Comparison of ENCODE assay signal across 21 cellular contexts in genomic region chrX:20352935-20353336, GRCh38.
DNase-seq lines count a peak whose midpoint lies in the region; ATAC-seq, FAIRE-seq and TF ChIP-seq lines count a peak whose summit lies in the region.
"Had no signal": no experiment of that assay in that cellular context is flagged by ENCODE, and none has a peak within 500 bp of the region (broad histone marks: within the 10 kb centered on the region; RNA-seq: fewer than 3 reads in every experiment).

No MANE protein-coding gene starts in this region.

- H3K9me3 Mint-ChIP-seq in activated CD4-positive, alpha-beta T cell treated with anti-CD3 and anti-CD28 coated beads for 36 hours (ENCODE audit: low read depth): no peaks in the 10 kb centered on the region
- H3K9me3 Mint-ChIP-seq: activated CD4-positive, alpha-beta T cell treated with anti-CD3 and anti-CD28 coated beads, Interleukin-2, amount 10 ng/mL, durations not matched to agents 24 days and 14 days; activated naive CD4-positive, alpha-beta T cell treated with anti-CD3 and anti-CD28 coated beads, Interleukin-2, amount 10 ng/mL, durations not matched to agents 7 days and 5 days had no signal

- H3K9me3 ChIP-seq in GM12878 (replicated peaks; ENCODE audit: control insufficient read depth, insufficient read depth, low read length): no peaks in the 10 kb centered on the region; the same call in 2 of the 3 replicates
- H3K9me3 ChIP-seq: spleen, tibial nerve had no signal

- SMC1A ChIA-PET in GM12878 (lab: Charles Lee; ENCODE audit: uncharacterized antibody, unreplicated experiment): no interaction called here

- CTCF ChIA-PET in activated CD4-positive, alpha-beta T cell treated with anti-CD3 and anti-CD28 coated beads for 36 hours (lab: Charles Lee): no interaction called here
- CTCF ChIA-PET in GM12878 (lab: Yijun Ruan, JAX): no interaction called here

- peak; percentile 8 for DNase-seq in activated CD4-positive, alpha-beta T cell treated with anti-CD3 and anti-CD28 coated beads for 36 hours
- DNase-seq in activated CD4-positive, alpha-beta T cell treated with anti-CD3 and anti-CD28 coated beads for 48 hours: no peak
- DNase-seq in GM12878 (ENCODE audit: low read depth, low spot score) (peak; percentile 20), NCI-H524 (lab: John Stamatoyannopoulos, UW) (no peak), DMS 273 treated with DMSO at 0.1 percent for 48 hours (lab: John Stamatoyannopoulos, UW) (no peak)
- DNase-seq: 8988T; activated CD4-positive, alpha-beta T cell treated with anti-CD3 and anti-CD28 coated beads, Interleukin-2, amount 10 ng/mL, durations not matched to agents 24 days and 14 days; activated naive CD4-positive, alpha-beta T cell treated with anti-CD3 and anti-CD28 coated beads, Interleukin-2, amount 10 ng/mL, durations not matched to agents 7 days and 5 days; caudate nucleus; NCI-H1048; NCI-H345; spleen had no signal

- no peak for TF ChIP-seq POLR2A in GM12878 (IDR thresholded peaks at IDR 0.05; ENCODE audit: low read depth, low read length)

- BruUV-seq in GM12878 (replicated peaks; lab: Mats Ljungman, UMichigan): no TSS peak

- intact Hi-C loops in activated CD4-positive, alpha-beta T cell treated with anti-CD3 and anti-CD28 coated beads for 36 hours (cut with DNase I, micrococcal nuclease): loop anchor here (1.0 to 2.0 kb wide), 3 partner anchors 25 to 164 kb away; no protein-coding TSS in a partner anchor
- intact Hi-C loops in GM12878 (cut with micrococcal nuclease; ENCODE audit: unreplicated experiment): no loop called here

- no peak overlapping the region for H3K4me3 ChIP-seq in GM12878
- H3K4me3 ChIP-seq: spleen, tibial nerve had no signal

- peaks cover 4% of the 10 kb centered on the region for H3K27me3 Mint-ChIP-seq in activated CD4-positive, alpha-beta T cell treated with anti-CD3 and anti-CD28 coated beads for 36 hours
- H3K27me3 Mint-ChIP-seq: activated CD4-positive, alpha-beta T cell treated with anti-CD3 and anti-CD28 coated beads, Interleukin-2, amount 10 ng/mL, durations not matched to agents 24 days and 14 days; activated naive CD4-positive, alpha-beta T cell treated with anti-CD3 and anti-CD28 coated beads, Interleukin-2, amount 10 ng/mL, durations not matched to agents 7 days and 5 days had no signal

- peak; percentile 72 for ATAC-seq in activated CD4-positive, alpha-beta T cell treated with anti-CD3 and anti-CD28 coated beads for 36 hours
- peak; percentile 61 for ATAC-seq in GM19395 (IDR thresholded peaks at IDR 0.05; ENCODE audit: unreplicated experiment)
- ATAC-seq in HG03039 (IDR thresholded peaks at IDR 0.05; ENCODE audit: unreplicated experiment): peak; percentile 91
- peak; percentile 88 for ATAC-seq in GM12878
- no peak for ATAC-seq in GM18498 (IDR thresholded peaks at IDR 0.05; ENCODE audit: unreplicated experiment)
- ATAC-seq: HepG2, Panc1 had no signal

- no peak overlapping the region for H2AFZ ChIP-seq in GM12878 (ENCODE audit: control insufficient read depth, low read depth, low read length)

- H3K4me1 ChIP-seq in GM12878 (ENCODE audit: control insufficient read depth, insufficient read depth, low read length): no peaks in the 10 kb centered on the region
- H3K4me1 ChIP-seq: spleen, tibial nerve had no signal

- TF ChIP-seq RAD21 in GM12878 (IDR thresholded peaks at IDR 0.05; ENCODE audit: insufficient read depth, low read depth, low read length): no peak

- no peaks in the 10 kb centered on the region for H4K20me1 ChIP-seq in GM12878 (ENCODE audit: control insufficient read depth, insufficient read depth)

- H3K79me2 ChIP-seq in GM12878 (ENCODE audit: control insufficient read depth, insufficient read depth, low read length): no peaks in the 10 kb centered on the region

- TF ChIP-seq EP300 in GM12878 (IDR thresholded peaks at IDR 0.05; ENCODE audit: borderline replicate concordance in 1 of 2, control insufficient read depth in 1 of 2, low read depth in 2 of 2, low read length in 2 of 2): no peak; a peak in 1 of 4 replicates

- POLR2A ChIA-PET in activated CD4-positive, alpha-beta T cell treated with anti-CD3 and anti-CD28 coated beads for 36 hours (lab: Charles Lee): no interaction called here
- POLR2A ChIA-PET in GM12878 (lab: Charles Lee): no interaction called here

- in situ Hi-C loops in GM12878 (cut with MboI): no loop called here

- no peaks in the 10 kb centered on the region for H3K27me3 ChIP-seq in GM12878 (replicated peaks in 1 of 2; ENCODE audit: control insufficient read depth in 2 of 2, insufficient read depth in 2 of 2, low read length in 1 of 2)
- H3K27me3 ChIP-seq: spleen, tibial nerve had no signal

- no peak overlapping the region for H3K27ac Mint-ChIP-seq in activated CD4-positive, alpha-beta T cell treated with anti-CD3 and anti-CD28 coated beads for 36 hours
- H3K27ac Mint-ChIP-seq: activated CD4-positive, alpha-beta T cell treated with anti-CD3 and anti-CD28 coated beads, Interleukin-2, amount 10 ng/mL, durations not matched to agents 24 days and 14 days; activated naive CD4-positive, alpha-beta T cell treated with anti-CD3 and anti-CD28 coated beads, Interleukin-2, amount 10 ng/mL, durations not matched to agents 7 days and 5 days; mesothelial cell of epicardium had no signal

- H3K4me3 Mint-ChIP-seq in activated CD4-positive, alpha-beta T cell treated with anti-CD3 and anti-CD28 coated beads for 36 hours: no peak overlapping the region
- H3K4me3 Mint-ChIP-seq: activated CD4-positive, alpha-beta T cell treated with anti-CD3 and anti-CD28 coated beads, Interleukin-2, amount 10 ng/mL, durations not matched to agents 24 days and 14 days; activated naive CD4-positive, alpha-beta T cell treated with anti-CD3 and anti-CD28 coated beads, Interleukin-2, amount 10 ng/mL, durations not matched to agents 7 days and 5 days; mesothelial cell of epicardium had no signal

- no peak overlapping the region for H3K9ac ChIP-seq in GM12878 (ENCODE audit: control insufficient read depth, insufficient read depth, low read length)

- no peak for FAIRE-seq in GM12878 (lab: Jason Lieb, UNC)
- FAIRE-seq: endothelial cell of umbilical vein, HepG2, islet of Langerhans had no signal

- H3K4me1 Mint-ChIP-seq in activated CD4-positive, alpha-beta T cell treated with anti-CD3 and anti-CD28 coated beads for 36 hours: peaks cover 26% of the 10 kb centered on the region

- H3K36me3 ChIP-seq in GM12878 (ENCODE audit: control insufficient read depth in 2 of 2, insufficient read depth in 2 of 2, low read length in 1 of 2): no peaks in the 10 kb centered on the region
- H3K36me3 ChIP-seq: spleen, tibial nerve had no signal

- no peak for TF ChIP-seq CTCF in GM12878 (IDR thresholded peaks at IDR 0.05 in 2 of 3, conservative IDR thresholded peaks at IDR 0.05 in 1 of 3; ENCODE audit: control insufficient read depth in 2 of 3, extremely low read depth in 1 of 3, insufficient read depth in 1 of 3, low read depth in 3 of 3, low read length in 3 of 3)

- no peaks in the 10 kb centered on the region for H3K36me3 Mint-ChIP-seq in activated CD4-positive, alpha-beta T cell treated with anti-CD3 and anti-CD28 coated beads for 36 hours (ENCODE audit: low read depth)
- H3K36me3 Mint-ChIP-seq: activated naive CD4-positive, alpha-beta T cell treated with anti-CD3 and anti-CD28 coated beads, Interleukin-2, amount 10 ng/mL, durations not matched to agents 7 days and 5 days; mesothelial cell of epicardium had no signal

- WGBS in GM12878 (ENCODE audit: insufficient coverage, insufficient replicate concordance, low lambda C conversion rate, missing lambda C conversion rate): 0% methylated on average over 3 of the region's 3 CpGs

- H3K27ac ChIP-seq in GM12878 (ENCODE audit: control insufficient read depth, insufficient read depth): no peak overlapping the region
- H3K27ac ChIP-seq: spleen, tibial nerve had no signal

- H3K4me2 ChIP-seq in GM12878 (ENCODE audit: control insufficient read depth, insufficient read depth): no peak overlapping the region

- RAD21 ChIA-PET in GM12878 (lab: Charles Lee; ENCODE audit: unreplicated experiment): no interaction called here

TF ChIP-seq in GM12878, 131 proteins besides CTCF, POLR2A, EP300 and RAD21 (continues in another document):
- TF ChIP-seq FOXM1 (IDR thresholded peaks at IDR 0.05; ENCODE audit: low read depth, low read length) (0 out of 2 replicates have a peak, but pooled peaks have one; percentile 53), NFIC (IDR thresholded peaks at IDR 0.05; ENCODE audit: low read depth, low read length) (peak; percentile 70), SMARCA5 (IDR thresholded peaks at IDR 0.05) (no peak), MEF2A (IDR thresholded peaks at IDR 0.05; ENCODE audit: insufficient read depth, low read depth, low read length) (peak; percentile 81), IRF4 (IDR thresholded peaks at IDR 0.05; ENCODE audit: low read depth, low read length) (peak; percentile 19; the same call in 1 of the 2 replicates), CREM (IDR thresholded peaks at IDR 0.05; ENCODE audit: low read depth) (0 out of 2 replicates have a peak, but pooled peaks have one; percentile 13), RUNX3 (IDR thresholded peaks at IDR 0.05; ENCODE audit: low read length) (peak; percentile 88), ATF2 (IDR thresholded peaks at IDR 0.05; ENCODE audit: low read length) (peak; percentile 50; the same call in 1 of the 2 replicates), BACH1 (IDR thresholded peaks at IDR 0.05; ENCODE audit: borderline replicate concordance) (no peak), NRF1 (conservative IDR thresholded peaks at IDR 0.05; ENCODE audit: low read depth, low read length) (no peak), ZNF384 (IDR thresholded peaks at IDR 0.05; ENCODE audit: borderline replicate concordance, low read depth, low read length) (no peak), MTA3 (IDR thresholded peaks at IDR 0.05; ENCODE audit: borderline replicate concordance, low read length) (peak; percentile 42; the same call in 1 of the 2 replicates), MEF2B (IDR thresholded peaks at IDR 0.05; ENCODE audit: partially characterized antibody, poor library complexity, severe bottlenecking) (peak; percentile 20), SIN3A (IDR thresholded peaks at IDR 0.05; ENCODE audit: low read depth, low read length) (no peak), JUNB (IDR thresholded peaks at IDR 0.05) (peak; percentile 65), PAX5 (IDR thresholded peaks at IDR 0.05; ENCODE audit: borderline replicate concordance, low read depth, low read length) (peak; percentile 20; the same call in 1 of the 2 replicates)

Comparison
In these comparisons a context has a peak if more than half of its experiments do, and no peak if none do; other contexts are left out.
1. DNase-seq: peak in activated CD4-positive, alpha-beta T cell treated with anti-CD3 and anti-CD28 coated beads for 36 hours (single experiment) and GM12878 (single experiment); none in activated CD4-positive, alpha-beta T cell treated with anti-CD3 and anti-CD28 coated beads for 48 hours (single experiment), NCI-H524 (0 of 2) and DMS 273 treated with DMSO at 0.1 percent for 48 hours (single experiment).